Comparison of ENCODE assay signal across 8 cellular contexts in genomic region chrX:45850197-45850774, GRCh38.
DNase-seq lines count a peak whose midpoint lies in the region; ATAC-seq and TF ChIP-seq lines count a peak whose summit lies in the region.

No MANE protein-coding gene starts in this region.

- in situ Hi-C loops in transverse colon (cut with MboI; ENCODE audit: low pct_ligation_motif_present in 1 of 4, low pct_unique_long_range_greater_than_20kb in 1 of 4, low sequenced_read_pairs in 3 of 4), result no loop called here

- H3K9me3 ChIP-seq in mucosa of rectum (ENCODE audit: control insufficient read depth in 2 of 2, low read length in 2 of 2), result no peaks in the 10 kb centered on the region
- H3K9me3 ChIP-seq in transverse colon, result no peaks in the 10 kb centered on the region

- 20 to 60% methylated on average over 1 to 28 of the region's 28 CpGs for WGBS in transverse colon (ENCODE audit: low coverage in 1 of 2), 2 donors

- intact Hi-C loops in transverse colon (cut with DNase I; ENCODE audit: low total_unique reads), result no loop called here

- H3K27me3 Mint-ChIP-seq in GM23338 (ENCODE audit: insufficient read depth, low read depth, poor library complexity), result no peaks in the 10 kb centered on the region

- peak overlapping the region; percentile 83 for H3K4me2 ChIP-seq in GM23338

- H3K4me1 ChIP-seq in GM23338 (ENCODE audit: insufficient read depth), result peaks cover 25% of the 10 kb centered on the region; the same call in 1 of the 2 replicates
- H3K4me1 ChIP-seq in mucosa of rectum (ENCODE audit: control insufficient read depth in 2 of 2, insufficient read depth in 2 of 2, low read length in 2 of 2), result peaks cover 0 to 4% of the 10 kb centered on the region in 2 donors
- no peaks in the 10 kb centered on the region for H3K4me1 ChIP-seq in transverse colon

- 0 out of 3 replicates have a peak, but pooled peaks cover 2% of the 10 kb centered on the region for H3K9me3 Mint-ChIP-seq in GM23338

- peak overlapping the region; percentile 99 for H3K4me3 Mint-ChIP-seq in GM23338

- ATAC-seq in GM23338 (peak; percentile 28), GM18873 (IDR thresholded peaks at IDR 0.05; ENCODE audit: low FRiP score, unreplicated experiment) (no peak), HG03025 (IDR thresholded peaks at IDR 0.05; ENCODE audit: low FRiP score, unreplicated experiment) (no peak)

- H4K20me1 ChIP-seq in GM23338 (replicated peaks; ENCODE audit: insufficient read depth), result peaks cover 2% of the 10 kb centered on the region

- H3K36me3 ChIP-seq in GM23338 (ENCODE audit: insufficient read depth) (peaks cover 10% of the 10 kb centered on the region; the same call in 1 of the 2 replicates), mucosa of rectum (ENCODE audit: control insufficient read depth in 2 of 2, insufficient read depth in 2 of 2, low read length in 2 of 2) (no peaks in the 10 kb centered on the region), transverse colon (no peaks in the 10 kb centered on the region)

- H3K4me3 ChIP-seq in GM23338 (peak overlapping the region; percentile 87), coronary artery (peak overlapping the region; percentile 77), mucosa of rectum (ENCODE audit: low read length in 2 of 2) (peak overlapping the region; percentile 61 to 66), transverse colon (peak overlapping the region; percentile 37 to 67 (median 48))

- H3K9me2 ChIP-seq in GM23338 (ENCODE audit: insufficient read depth), result no peaks in the 10 kb centered on the region

- no peak overlapping the region for H2AFZ ChIP-seq in GM23338

- H3K27ac Mint-ChIP-seq in GM23338, result peak overlapping the region; percentile 99

- H3K9ac ChIP-seq in mucosa of rectum (ENCODE audit: low read depth in 1 of 2, low read length in 2 of 2), result peak overlapping the region in 1 of 2 donors; percentile 54

- H3K27me3 ChIP-seq in GM23338 (ENCODE audit: insufficient read depth) (no peaks in the 10 kb centered on the region), mucosa of rectum (ENCODE audit: control insufficient read depth in 2 of 2, insufficient read depth in 2 of 2, low read length in 2 of 2) (peaks cover 2 to 4% of the 10 kb centered on the region in 2 donors), transverse colon (no peaks in the 10 kb centered on the region)

- peaks cover 40% of the 10 kb centered on the region for H3K4me1 Mint-ChIP-seq in GM23338

- DNase-seq in GM23338 (ENCODE audit: low spot score) (peak; percentile 21), T-helper 1 cell (peak in 3 of 5 donors; percentile 1 to 39 (median 6)), coronary artery (ENCODE audit: low spot score) (no peak), transverse colon (no peak), mucosa of gallbladder (ENCODE audit: low spot score) (no peak)

- TF ChIP-seq CTCF in GM23338 (conservative IDR thresholded peaks at IDR 0.05; ENCODE audit: low read depth in 2 of 2) (no peak), coronary artery (IDR thresholded peaks at IDR 0.05) (no peak), transverse colon (IDR thresholded peaks at IDR 0.05) (no peak)

- peaks cover 57% of the 10 kb centered on the region for H3K79me2 ChIP-seq in GM23338 (replicated peaks; ENCODE audit: insufficient read depth)

- H3F3A ChIP-seq in GM23338 (replicated peaks; ENCODE audit: low read depth), result no peaks in the 10 kb centered on the region

- H3K27ac ChIP-seq in GM23338 (ENCODE audit: low read depth) (peak overlapping the region; percentile 85), coronary artery (no peak overlapping the region), mucosa of rectum (ENCODE audit: low read depth in 2 of 2, low read length in 2 of 2) (no peak overlapping the region), transverse colon (peak overlapping the region in 1 of 4 donors; percentile 18)

- H3K36me3 Mint-ChIP-seq in GM23338 (ENCODE audit: low read depth), result peaks cover 50% of the 10 kb centered on the region

- no peak for TF ChIP-seq EP300 in transverse colon (IDR thresholded peaks at IDR 0.05; ENCODE audit: low read depth)

- TF ChIP-seq POLR2A in transverse colon (IDR thresholded peaks at IDR 0.05), result no peak

TF ChIP-seq in GM23338, 12 proteins besides CTCF, POLR2A, EP300 and RAD21 (continues in another document):
- no peak for TF ChIP-seq ZNF331 (CRISPR knock-in tag; IDR thresholded peaks at IDR 0.05; ENCODE audit: low read depth)
- TF ChIP-seq POLR2AphosphoS5 (IDR thresholded peaks at IDR 0.05; ENCODE audit: low read depth), result no peak
- no peak for TF ChIP-seq ZNF462 (CRISPR knock-in tag; IDR thresholded peaks at IDR 0.05)
- no peak for TF ChIP-seq REST (IDR thresholded peaks at IDR 0.05; ENCODE audit: unreplicated experiment)
- TF ChIP-seq JUNB (IDR thresholded peaks at IDR 0.05; ENCODE audit: unreplicated experiment), result no peak

Comparison
In these comparisons a context has a peak if more than half of its experiments do, and no peak if none do; other contexts are left out.
1. DNase-seq: peak in GM23338 (single experiment) and T-helper 1 cell (3 of 5); none in coronary artery (single experiment), transverse colon (single experiment) and mucosa of gallbladder (single experiment).
2. Peak in every context shown above with its lines, with median percentiles within 50 percentile points of each other: H3K4me3 ChIP-seq.